ENCODE assay signal across 9 cellular contexts in the genomic region with DNA sequence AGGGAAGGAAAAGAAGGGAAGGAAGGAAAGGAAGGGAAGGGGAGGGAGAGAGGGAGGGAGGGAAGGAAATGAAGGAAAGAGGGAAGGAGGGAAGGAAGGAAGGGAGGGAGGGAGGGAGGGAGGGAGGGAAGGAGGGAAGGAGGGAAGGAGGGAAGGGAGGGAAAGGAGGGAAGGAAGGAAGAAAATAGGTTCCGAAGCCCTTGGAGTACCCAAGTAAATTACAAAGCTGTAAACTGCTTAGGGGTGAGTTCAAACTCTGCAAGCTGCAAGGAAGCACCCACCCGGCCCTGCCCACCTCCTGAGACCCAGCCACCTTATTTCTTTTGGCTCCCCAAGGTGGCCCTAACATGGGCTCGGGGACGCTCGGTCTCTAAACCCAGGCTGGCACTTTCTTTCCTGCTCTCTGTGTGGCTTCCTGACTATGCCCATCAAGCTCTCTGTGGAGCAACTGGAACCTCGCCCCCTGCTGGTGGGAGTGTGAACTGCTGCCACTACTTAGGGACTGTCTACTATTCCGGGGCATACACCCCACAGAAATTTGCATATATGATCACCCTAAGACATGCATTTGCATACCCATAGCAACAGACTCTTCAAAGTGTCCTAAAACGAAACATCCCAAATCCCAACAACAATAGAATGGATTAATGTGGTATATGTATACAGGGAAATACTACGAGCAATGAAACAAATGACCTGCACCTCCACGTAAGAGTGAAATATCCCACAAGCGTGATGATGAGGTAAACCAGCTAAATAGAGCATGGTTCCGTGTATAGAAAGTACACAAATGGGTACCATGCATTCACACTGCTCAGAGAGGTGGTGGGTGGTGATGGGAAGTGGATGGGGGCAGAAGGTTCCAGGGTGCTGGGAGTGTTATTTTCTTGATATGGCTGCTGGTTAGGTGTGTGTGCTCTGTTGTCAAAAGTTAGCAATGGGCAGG.
A peak's percentile ranks its signal among the peaks of the same experiment; 100 is the strongest.
DNase-seq lines count a peak whose midpoint lies in the region; ATAC-seq and TF ChIP-seq lines count a peak whose summit lies in the region.
"Had no signal": no experiment of that assay in that cellular context is flagged by ENCODE, and none has a peak within 500 bp of the region (broad histone marks: within the 10 kb centered on the region; RNA-seq: fewer than 3 reads in every experiment).

No MANE protein-coding gene starts in this region.

- H3K4me3 Mint-ChIP-seq in activated CD4-positive, alpha-beta memory T cell treated with anti-CD3 and anti-CD28 coated beads for 36 hours, result no peak overlapping the region

- H3K27ac ChIP-seq in prostate gland, result no peak overlapping the region
- H3K27ac ChIP-seq: SJSA1 had no signal

- DNase-seq in D341Med (ENCODE audit: low spot score) (peak; percentile 60), M059J (ENCODE audit: low read depth) (peak; percentile 29), epithelial cell of esophagus (ENCODE audit: low read depth) (peak; percentile 11), prostate gland (ENCODE audit: low spot score) (no peak), LoVo (ENCODE audit: low spot score) (no peak)
- peak; percentile 83 for DNase-seq in activated CD4-positive, alpha-beta memory T cell treated with anti-CD3 and anti-CD28 coated beads for 36 hours

- H3K4me1 ChIP-seq in prostate gland (replicated peaks), result no peaks in the 10 kb centered on the region

- H3K9me3 ChIP-seq in prostate gland, result no peaks in the 10 kb centered on the region
- H3K9me3 ChIP-seq: SJSA1 had no signal

- H3K36me3 ChIP-seq in prostate gland, result no peaks in the 10 kb centered on the region
- H3K36me3 ChIP-seq: SJSA1 had no signal

- no peaks in the 10 kb centered on the region for H3K27me3 ChIP-seq in prostate gland (replicated peaks; ENCODE audit: insufficient read depth)
- H3K27me3 ChIP-seq: SJSA1 had no signal

- POLR2A ChIA-PET in activated CD4-positive, alpha-beta memory T cell treated with anti-CD3 and anti-CD28 coated beads for 36 hours (lab: Charles Lee), result no interaction called here

- CTCF ChIA-PET in activated CD4-positive, alpha-beta memory T cell treated with anti-CD3 and anti-CD28 coated beads for 36 hours (lab: Charles Lee), result interaction anchor here (0.6 to 1.5 kb wide), 12 partner anchors 13 to 396 kb away, joined by 3 to 7 read pairs (median 3); no protein-coding TSS in a partner anchor

- H3K27ac Mint-ChIP-seq in activated CD4-positive, alpha-beta memory T cell treated with anti-CD3 and anti-CD28 coated beads for 36 hours, result no peak overlapping the region

- TF ChIP-seq CTCF in epithelial cell of esophagus (IDR thresholded peaks at IDR 0.05; ENCODE audit: insufficient read depth, low read depth, low read length, missing control alignments) (peak; percentile 59), prostate gland (IDR thresholded peaks at IDR 0.05) (peak in 3 of 4 experiments; percentile 17 to 38 (median 35))

- peak; percentile 65 for ATAC-seq in GM21367 (IDR thresholded peaks at IDR 0.05; ENCODE audit: unreplicated experiment)
- no peak for ATAC-seq in GM18868 (IDR thresholded peaks at IDR 0.05; ENCODE audit: unreplicated experiment)

- 83% methylated on average over 11 of the region's 12 CpGs for WGBS in prostate gland

- intact Hi-C loops in activated CD4-positive, alpha-beta memory T cell treated with anti-CD3 and anti-CD28 coated beads for 36 hours (cut with micrococcal nuclease), result loop anchor here (1.0 to 10.0 kb wide), 3 partner anchors 38 to 342 kb away; no protein-coding TSS in a partner anchor
- intact Hi-C loops in prostate gland (cut with DNase I), result no loop called here

- no peak for TF ChIP-seq POLR2A in prostate gland (IDR thresholded peaks at IDR 0.05)

- H3K4me3 ChIP-seq in epithelial cell of esophagus (ENCODE audit: low read length), result no peak overlapping the region
- H3K4me3 ChIP-seq in prostate gland, result no peak overlapping the region
- H3K4me3 ChIP-seq: SJSA1 had no signal

- no peaks in the 10 kb centered on the region for H3K36me3 Mint-ChIP-seq in activated CD4-positive, alpha-beta memory T cell treated with anti-CD3 and anti-CD28 coated beads for 36 hours

- H3K4me1 Mint-ChIP-seq in activated CD4-positive, alpha-beta memory T cell treated with anti-CD3 and anti-CD28 coated beads for 36 hours (ENCODE audit: low read depth), result peaks cover 13% of the 10 kb centered on the region

- no peaks in the 10 kb centered on the region for H3K27me3 Mint-ChIP-seq in activated CD4-positive, alpha-beta memory T cell treated with anti-CD3 and anti-CD28 coated beads for 36 hours

- H3K9me3 Mint-ChIP-seq in activated CD4-positive, alpha-beta memory T cell treated with anti-CD3 and anti-CD28 coated beads for 36 hours, result no peaks in the 10 kb centered on the region

Comparison
In these comparisons a context has a peak if more than half of its experiments do, and no peak if none do; other contexts are left out.
1. DNase-seq: peak in D341Med (single experiment), M059J (single experiment), activated CD4-positive, alpha-beta memory T cell treated with anti-CD3 and anti-CD28 coated beads for 36 hours (single experiment) and epithelial cell of esophagus (single experiment); none in prostate gland (single experiment) and LoVo (single experiment).